Comparison of ENCODE assay signal across 1 cellular context in the genomic region with DNA sequence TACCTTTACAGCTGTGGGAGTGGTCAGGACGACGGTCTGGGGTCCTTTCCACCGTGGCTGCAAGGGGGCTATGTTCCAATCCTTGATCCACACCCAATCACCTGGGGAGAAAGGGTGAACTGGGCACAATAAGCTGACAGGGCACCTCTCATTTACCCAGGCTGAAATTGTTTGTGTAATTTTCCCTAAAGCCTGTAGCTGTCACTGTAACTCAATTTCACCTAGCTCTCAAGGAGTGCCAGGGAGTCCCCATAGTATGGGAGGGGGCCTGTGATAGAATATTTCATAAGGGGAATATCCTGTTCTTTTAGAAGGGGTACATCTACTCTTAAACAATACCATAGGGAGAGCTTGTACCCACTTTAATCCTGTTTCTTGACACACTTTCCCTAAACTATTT.
TF ChIP-seq lines count a peak whose summit lies in the region.

No MANE protein-coding gene starts in this region.

TF ChIP-seq in HepG2, 621 proteins besides CTCF, POLR2A, EP300 and RAD21:
- 0 out of 2 replicates have a peak, but pooled peaks have one; percentile 30 for TF ChIP-seq TSC22D2 (CRISPR knock-in tag; IDR thresholded peaks at IDR 0.05; ENCODE audit: borderline replicate concordance)
